In genomic region chr10:102119417-102120141, GRCh38 we compare ENCODE assay signal across 1 cellular context.
TF ChIP-seq lines count a peak whose summit lies in the region.

No MANE protein-coding gene starts in this region.

TF ChIP-seq in endothelial cell of umbilical vein, 7 proteins besides CTCF, POLR2A, EP300 and RAD21:
- no peak for TF ChIP-seq JUN (IDR thresholded peaks at IDR 0.05; ENCODE audit: borderline replicate concordance, insufficient read depth, insufficient read length, low read depth)
